In genomic region chr1:154608522-154609294, GRCh38 we compare ENCODE assay signal across 8 cellular contexts. TPM values are rescaled to one million over a fixed set of nuclear protein-coding genes. Genes with fewer than 3 reads are reported as not detected.
DNase-seq lines count a peak whose midpoint lies in the region; ATAC-seq and TF ChIP-seq lines count a peak whose summit lies in the region.

No MANE protein-coding gene starts in this region.

- H3K4me1 Mint-ChIP-seq in T-helper 2 cell treated with Interferon-gamma antibody and Interleukin-4, amounts not matched to agents 5 μg/mL and 100 μg/mL, for 36 hours (ENCODE audit: low read depth), result peaks cover 54% of the 10 kb centered on the region

- TF ChIP-seq CTCF in breast epithelium (IDR thresholded peaks at IDR 0.05) (no peak), gastrocnemius medialis (IDR thresholded peaks at IDR 0.05 in 4 of 5, conservative IDR thresholded peaks at IDR 0.05 in 1 of 5) (no peak)

- DNase-seq in NCI-H1105 treated with DMSO at 0.1 percent for 48 hours (lab: John Stamatoyannopoulos, UW) (peak; percentile 56), breast epithelium (ENCODE audit: low spot score in 2 of 2) (peak in 1 of 2 donors; percentile 47), gastrocnemius medialis (no peak), NCI-H1048 (lab: John Stamatoyannopoulos, UW) (no peak), KBM-7 (no peak)
- DNase-seq in T-helper 2 cell treated with Interferon-gamma antibody and Interleukin-4, amounts not matched to agents 5 μg/mL and 100 μg/mL, for 36 hours (ENCODE audit: low spot score), result peak; percentile 37

- H3K36me3 ChIP-seq in breast epithelium (no peaks in the 10 kb centered on the region), iPS-20b (ENCODE audit: insufficient read depth, low read depth, low read length) (peaks cover 8% of the 10 kb centered on the region; the same call in 1 of the 2 replicates), gastrocnemius medialis (no peaks in the 10 kb centered on the region)

- H3K36me3 Mint-ChIP-seq in T-helper 2 cell treated with Interferon-gamma antibody and Interleukin-4, amounts not matched to agents 5 μg/mL and 100 μg/mL, for 36 hours (ENCODE audit: low read depth), result peaks cover 23% of the 10 kb centered on the region

- no peak for TF ChIP-seq POLR2A in breast epithelium (IDR thresholded peaks at IDR 0.05)
- TF ChIP-seq POLR2A in gastrocnemius medialis (IDR thresholded peaks at IDR 0.05), result no peak

- H3K4me1 ChIP-seq in breast epithelium (peaks cover 0 to 6% of the 10 kb centered on the region in 2 donors), iPS-20b (ENCODE audit: insufficient read depth, low read length) (peaks cover 37% of the 10 kb centered on the region), gastrocnemius medialis (peaks cover 21 to 37% of the 10 kb centered on the region in 2 donors)

- H3K9ac ChIP-seq in iPS-20b (ENCODE audit: low read depth, low read length), result peak overlapping the region; percentile 88

- no peaks in the 10 kb centered on the region for H3K27me3 Mint-ChIP-seq in T-helper 2 cell treated with Interferon-gamma antibody and Interleukin-4, amounts not matched to agents 5 μg/mL and 100 μg/mL, for 36 hours (ENCODE audit: low read depth)

- in situ Hi-C loops in gastrocnemius medialis (cut with MboI; ENCODE audit: low sequenced_read_pairs in 4 of 4), result no loop called here
- in situ Hi-C loops in KBM-7 (cut with MboI; ENCODE audit: low pct_unique_long_range_greater_than_20kb, low sequenced_read_pairs), result no loop called here

- H3K9me3 ChIP-seq in breast epithelium, result no peaks in the 10 kb centered on the region
- H3K9me3 ChIP-seq in iPS-20b (ENCODE audit: insufficient read depth, low read depth, low read length), result no peaks in the 10 kb centered on the region
- no peaks in the 10 kb centered on the region for H3K9me3 ChIP-seq in gastrocnemius medialis

- peak overlapping the region; percentile 98 for H3K27ac Mint-ChIP-seq in T-helper 2 cell treated with Interferon-gamma antibody and Interleukin-4, amounts not matched to agents 5 μg/mL and 100 μg/mL, for 36 hours

- peak; percentile 42 to 46 for ATAC-seq in gastrocnemius medialis

- peak overlapping the region; percentile 94 for H3K4me3 Mint-ChIP-seq in T-helper 2 cell treated with Interferon-gamma antibody and Interleukin-4, amounts not matched to agents 5 μg/mL and 100 μg/mL, for 36 hours

- H3K27ac ChIP-seq in breast epithelium, result peak overlapping the region; percentile 95 to 98
- H3K27ac ChIP-seq in iPS-20b (ENCODE audit: low read length), result peak overlapping the region; percentile 97
- peak overlapping the region; percentile 79 to 97 (median 87) for H3K27ac ChIP-seq in gastrocnemius medialis

- H3K27me3 ChIP-seq in breast epithelium, result no peaks in the 10 kb centered on the region
- H3K27me3 ChIP-seq in iPS-20b (ENCODE audit: insufficient read depth, low read length), result no peaks in the 10 kb centered on the region
- no peaks in the 10 kb centered on the region for H3K27me3 ChIP-seq in gastrocnemius medialis

- no peaks in the 10 kb centered on the region for H3K9me3 Mint-ChIP-seq in T-helper 2 cell treated with Interferon-gamma antibody and Interleukin-4, amounts not matched to agents 5 μg/mL and 100 μg/mL, for 36 hours

- intact Hi-C loops in breast epithelium (cut with DNase I; ENCODE audit: low total_unique reads), result no loop called here
- intact Hi-C loops in gastrocnemius medialis (cut with DNase I; ENCODE audit: low total_unique reads), result loop anchor here (1.0 kb wide), 2 partner anchors 20 to 49 kb away; no protein-coding TSS in a partner anchor

- H3K4me3 ChIP-seq in GM08714 (ENCODE audit: low read length), result peak overlapping the region; percentile 90
- peak overlapping the region; percentile 78 to 96 (median 94) for H3K4me3 ChIP-seq in breast epithelium
- H3K4me3 ChIP-seq in iPS-20b (ENCODE audit: low read length), result peak overlapping the region; percentile 96
- H3K4me3 ChIP-seq in gastrocnemius medialis, result peak overlapping the region; percentile 63 to 98 (median 80)

RNA-seq across cellular contexts. Expression of gene ADAR, which starts 0.7 kb away (rescaled TPM):
- total RNA-seq in breast epithelium (100 to 1,000 TPM in 2 of 3 donors, 10 to 100 TPM in 1; 71.4 to 115 (median 104) TPM), gastrocnemius medialis (10 to 100 TPM; 16.4 to 38.4 (median 19.0) TPM)

RNA-seq across cellular contexts. Expression of gene CHRNB2, which starts 41.1 kb away (rescaled TPM):
- total RNA-seq in breast epithelium (1 to 10 TPM in 1 of 3 donors, under 1 TPM in 2; 0.16 to 1.3 (median 0.73) TPM), gastrocnemius medialis (not detected)

RNA-seq across cellular contexts. Expression of gene UBE2Q1, which starts 50.2 kb away (rescaled TPM):
- total RNA-seq in breast epithelium, result 10 to 100 TPM; 27.7 to 33.3 (median 30.2) TPM
- total RNA-seq in gastrocnemius medialis, result 10 to 100 TPM; 18.8 to 42.8 (median 24.1) TPM

Comparison
In these comparisons a context has a peak if more than half of its experiments do, and no peak if none do; other contexts are left out.
1. DNase-seq: peak in NCI-H1105 treated with DMSO at 0.1 percent for 48 hours (single experiment) and T-helper 2 cell treated with Interferon-gamma antibody and Interleukin-4, amounts not matched to agents 5 μg/mL and 100 μg/mL, for 36 hours (single experiment); none in gastrocnemius medialis (0 of 2), NCI-H1048 (single experiment) and KBM-7 (single experiment).
2. Peak in every context shown above with its lines, with median percentiles within 50 percentile points of each other: H3K4me3 ChIP-seq and H3K27ac ChIP-seq.